1 cellular context compared by ENCODE assay signal in the genomic region with DNA sequence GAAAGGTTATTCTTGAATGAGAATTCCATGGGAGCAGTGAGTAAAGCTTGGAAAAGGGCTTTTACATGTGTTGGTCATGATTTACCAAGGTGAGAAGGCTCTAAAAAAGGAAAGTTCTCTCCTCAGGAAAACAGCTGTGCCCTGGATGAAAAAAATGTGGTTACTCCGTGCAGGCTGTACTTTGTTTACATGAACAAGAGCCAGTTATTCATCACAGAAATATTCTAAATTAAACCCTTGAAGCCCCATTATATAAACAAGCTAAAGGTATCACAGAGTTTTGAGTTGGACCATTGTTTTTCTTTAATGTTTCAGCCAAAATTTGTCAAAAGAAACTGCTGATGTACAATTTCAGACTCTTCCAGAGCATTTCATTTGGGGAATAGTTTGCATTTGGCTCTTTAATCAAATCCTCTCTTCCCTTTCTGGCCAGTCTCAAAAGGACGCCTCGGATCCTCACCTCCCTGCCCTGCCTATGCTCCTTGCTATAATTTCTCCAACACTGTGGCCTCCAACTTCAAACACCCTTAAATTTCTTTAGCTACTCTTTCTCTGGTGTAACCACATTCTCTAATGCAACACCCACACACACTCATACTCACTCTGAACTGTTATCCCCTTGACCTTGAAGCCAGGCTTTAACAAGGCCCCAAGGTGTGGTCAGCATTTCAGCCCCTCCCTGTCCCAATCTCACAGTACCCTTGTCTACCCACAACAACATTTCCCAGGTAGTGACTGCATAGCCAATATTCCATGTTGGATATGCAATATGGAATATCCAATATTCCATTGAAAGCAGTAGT.
TF ChIP-seq lines count a peak whose summit lies in the region.

No MANE protein-coding gene starts in this region.

TF ChIP-seq in IMR-90, 13 proteins besides CTCF, POLR2A, EP300 and RAD21 (continued from another document):
- TF ChIP-seq, protein P1, sequence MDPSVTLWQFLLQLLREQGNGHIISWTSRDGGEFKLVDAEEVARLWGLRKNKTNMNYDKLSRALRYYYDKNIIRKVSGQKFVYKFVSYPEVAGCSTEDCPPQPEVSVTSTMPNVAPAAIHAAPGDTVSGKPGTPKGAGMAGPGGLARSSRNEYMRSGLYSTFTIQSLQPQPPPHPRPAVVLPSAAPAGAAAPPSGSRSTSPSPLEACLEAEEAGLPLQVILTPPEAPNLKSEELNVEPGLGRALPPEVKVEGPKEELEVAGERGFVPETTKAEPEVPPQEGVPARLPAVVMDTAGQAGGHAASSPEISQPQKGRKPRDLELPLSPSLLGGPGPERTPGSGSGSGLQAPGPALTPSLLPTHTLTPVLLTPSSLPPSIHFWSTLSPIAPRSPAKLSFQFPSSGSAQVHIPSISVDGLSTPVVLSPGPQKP (IDR thresholded peaks at IDR 0.05; ENCODE audit: borderline replicate concordance, low read depth, low read length), result no peak
- TF ChIP-seq BHLHE40 (IDR thresholded peaks at IDR 0.05; ENCODE audit: low read depth, low read length), result no peak
